ENCODE assay signal across 1 cellular context in the genomic region with DNA sequence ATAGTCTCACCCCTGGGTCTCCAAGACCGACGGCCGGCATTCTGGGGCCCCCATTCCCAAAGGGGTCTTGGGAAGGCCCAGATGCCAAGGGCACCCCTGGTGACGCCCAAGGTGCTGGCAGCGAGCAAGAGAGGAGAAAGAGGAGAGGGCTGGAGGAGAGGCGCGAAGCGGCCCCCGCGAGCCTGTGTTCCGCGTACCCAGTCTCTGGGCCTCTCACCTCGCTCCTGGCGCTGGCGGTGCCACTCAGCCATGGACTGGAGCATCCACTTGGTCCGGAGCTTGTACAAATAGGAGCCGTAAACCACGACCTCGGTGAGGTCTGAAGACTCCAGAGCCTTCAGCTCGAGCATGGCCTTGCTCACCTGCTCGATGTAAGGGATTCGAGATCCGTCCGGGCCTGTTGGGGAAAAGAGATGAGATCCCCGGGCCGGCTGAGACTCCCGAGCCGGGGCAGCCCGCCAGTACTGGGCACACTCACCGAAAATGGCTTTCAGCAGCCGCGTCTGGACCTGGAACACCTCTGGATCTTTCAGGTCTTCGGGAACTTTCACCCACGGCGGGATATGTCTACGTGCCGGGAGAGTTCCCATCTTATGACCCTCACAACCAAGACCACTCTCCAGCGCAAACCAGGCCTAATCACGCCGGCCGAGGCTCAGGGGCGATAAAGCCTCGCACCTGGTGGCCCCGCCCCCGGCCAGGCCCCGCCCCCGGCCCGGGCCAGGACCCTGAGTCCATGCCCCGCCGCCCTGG.
TF ChIP-seq lines count a peak whose summit lies in the region.

A gene with protein sequence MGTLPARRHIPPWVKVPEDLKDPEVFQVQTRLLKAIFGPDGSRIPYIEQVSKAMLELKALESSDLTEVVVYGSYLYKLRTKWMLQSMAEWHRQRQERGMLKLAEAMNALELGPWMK (minus strand): TSS at position 641 of the 753 bp plus-strand sequence. CDS start 51 bp downstream, at position 590.

TF ChIP-seq in WTC11, 78 proteins besides CTCF, POLR2A, EP300 and RAD21 (continued from another document):
- TF ChIP-seq AFF4 (CRISPR knock-in tag; IDR thresholded peaks at IDR 0.05; ENCODE audit: borderline replicate concordance): no peak
- TF ChIP-seq, protein P1, sequence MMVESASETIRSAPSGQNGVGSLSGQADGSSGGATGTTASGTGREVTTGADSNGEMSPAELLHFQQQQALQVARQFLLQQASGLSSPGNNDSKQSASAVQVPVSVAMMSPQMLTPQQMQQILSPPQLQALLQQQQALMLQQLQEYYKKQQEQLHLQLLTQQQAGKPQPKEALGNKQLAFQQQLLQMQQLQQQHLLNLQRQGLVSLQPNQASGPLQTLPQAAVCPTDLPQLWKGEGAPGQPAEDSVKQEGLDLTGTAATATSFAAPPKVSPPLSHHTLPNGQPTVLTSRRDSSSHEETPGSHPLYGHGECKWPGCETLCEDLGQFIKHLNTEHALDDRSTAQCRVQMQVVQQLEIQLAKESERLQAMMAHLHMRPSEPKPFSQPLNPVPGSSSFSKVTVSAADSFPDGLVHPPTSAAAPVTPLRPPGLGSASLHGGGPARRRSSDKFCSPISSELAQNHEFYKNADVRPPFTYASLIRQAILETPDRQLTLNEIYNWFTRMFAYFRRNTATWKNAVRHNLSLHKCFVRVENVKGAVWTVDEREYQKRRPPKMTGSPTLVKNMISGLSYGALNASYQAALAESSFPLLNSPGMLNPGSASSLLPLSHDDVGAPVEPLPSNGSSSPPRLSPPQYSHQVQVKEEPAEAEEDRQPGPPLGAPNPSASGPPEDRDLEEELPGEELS (CRISPR knock-in tag; IDR thresholded peaks at IDR 0.05): no peak
- no peak for TF ChIP-seq ZNF281 (CRISPR knock-in tag; IDR thresholded peaks at IDR 0.05)
- no peak for TF ChIP-seq NR2C2 (CRISPR knock-in tag; IDR thresholded peaks at IDR 0.05)
- no peak for TF ChIP-seq NFYB (CRISPR knock-in tag; conservative IDR thresholded peaks at IDR 0.05; ENCODE audit: low read depth)
- TF ChIP-seq E2F5 (CRISPR knock-in tag; IDR thresholded peaks at IDR 0.05): no peak
- TF ChIP-seq IRF2 (CRISPR knock-in tag; IDR thresholded peaks at IDR 0.05; ENCODE audit: borderline replicate concordance, low read depth): no peak
- no peak for TF ChIP-seq SMAD3 (CRISPR knock-in tag; IDR thresholded peaks at IDR 0.05; ENCODE audit: borderline replicate concordance)
- TF ChIP-seq, protein P2, sequence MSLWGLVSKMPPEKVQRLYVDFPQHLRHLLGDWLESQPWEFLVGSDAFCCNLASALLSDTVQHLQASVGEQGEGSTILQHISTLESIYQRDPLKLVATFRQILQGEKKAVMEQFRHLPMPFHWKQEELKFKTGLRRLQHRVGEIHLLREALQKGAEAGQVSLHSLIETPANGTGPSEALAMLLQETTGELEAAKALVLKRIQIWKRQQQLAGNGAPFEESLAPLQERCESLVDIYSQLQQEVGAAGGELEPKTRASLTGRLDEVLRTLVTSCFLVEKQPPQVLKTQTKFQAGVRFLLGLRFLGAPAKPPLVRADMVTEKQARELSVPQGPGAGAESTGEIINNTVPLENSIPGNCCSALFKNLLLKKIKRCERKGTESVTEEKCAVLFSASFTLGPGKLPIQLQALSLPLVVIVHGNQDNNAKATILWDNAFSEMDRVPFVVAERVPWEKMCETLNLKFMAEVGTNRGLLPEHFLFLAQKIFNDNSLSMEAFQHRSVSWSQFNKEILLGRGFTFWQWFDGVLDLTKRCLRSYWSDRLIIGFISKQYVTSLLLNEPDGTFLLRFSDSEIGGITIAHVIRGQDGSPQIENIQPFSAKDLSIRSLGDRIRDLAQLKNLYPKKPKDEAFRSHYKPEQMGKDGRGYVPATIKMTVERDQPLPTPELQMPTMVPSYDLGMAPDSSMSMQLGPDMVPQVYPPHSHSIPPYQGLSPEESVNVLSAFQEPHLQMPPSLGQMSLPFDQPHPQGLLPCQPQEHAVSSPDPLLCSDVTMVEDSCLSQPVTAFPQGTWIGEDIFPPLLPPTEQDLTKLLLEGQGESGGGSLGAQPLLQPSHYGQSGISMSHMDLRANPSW (CRISPR knock-in tag; conservative IDR thresholded peaks at IDR 0.05; ENCODE audit: low read depth): no peak
- no peak for TF ChIP-seq E2F4 (CRISPR knock-in tag; IDR thresholded peaks at IDR 0.05; ENCODE audit: borderline replicate concordance, low read depth)
- TF ChIP-seq GABPB1 (CRISPR knock-in tag; IDR thresholded peaks at IDR 0.05): no peak
- no peak for TF ChIP-seq ZBTB43 (CRISPR knock-in tag; IDR thresholded peaks at IDR 0.05)
- TF ChIP-seq GTF2I (CRISPR knock-in tag; conservative IDR thresholded peaks at IDR 0.05): no peak
TF ChIP-seq in WTC11: peak in this region for 0.
